Comparison of ENCODE assay signal across 8 cellular contexts in genomic region chr12:75329918-75330826, GRCh38. TPM values are rescaled to one million over a fixed set of nuclear protein-coding genes. Genes with fewer than 3 reads are reported as not detected.
DNase-seq lines count a peak whose midpoint lies in the region; ATAC-seq and TF ChIP-seq lines count a peak whose summit lies in the region.

Gene CAPS2 (minus strand): TSS chr12:75330324. CDS start chr12:75326498, 3,826 bp downstream.

- H3K4me1 Mint-ChIP-seq in dendritic cell treated with granulocyte-macrophage colony-stimulating factor and Interleukin-4, amounts not matched to agents 40 ng/mL and 50 ng/mL, for 4 days (ENCODE audit: low read depth): peaks cover 15% of the 10 kb centered on the region

- H3K27ac Mint-ChIP-seq in dendritic cell treated with granulocyte-macrophage colony-stimulating factor and Interleukin-4, amounts not matched to agents 40 ng/mL and 50 ng/mL, for 4 days: peak within 1 kb of the TSS; percentile 77

- peak; percentile 78 for DNase-seq in Ammon's horn (ENCODE audit: low spot score)
- DNase-seq in NCI-H345 (lab: John Stamatoyannopoulos, UW): peak; percentile 81
- peak; percentile 42 to 45 for DNase-seq in activated CD4-positive, alpha-beta T cell treated with anti-CD3 and anti-CD28 coated beads for 4 hours
- DNase-seq in left lung: peak; percentile 82 to 94
- peak; percentile 67 to 73 for DNase-seq in stimulated activated CD4-positive, alpha-beta T cell treated with anti-CD3 and anti-CD28 coated beads, Interleukin-2, amount 100 ng/mL, for 24 hours

- H3K4me3 Mint-ChIP-seq in dendritic cell treated with granulocyte-macrophage colony-stimulating factor and Interleukin-4, amounts not matched to agents 40 ng/mL and 50 ng/mL, for 4 days: peak within 1 kb of the TSS; percentile 93

- TF ChIP-seq CTCF in left lung (IDR thresholded peaks at IDR 0.05): no peak

- no peaks in the 10 kb centered on the region for H3K36me3 Mint-ChIP-seq in dendritic cell treated with granulocyte-macrophage colony-stimulating factor and Interleukin-4, amounts not matched to agents 40 ng/mL and 50 ng/mL, for 4 days (ENCODE audit: low read depth)

- ATAC-seq in GM19025 (IDR thresholded peaks at IDR 0.05; ENCODE audit: low read depth, unreplicated experiment) (peak; percentile 91), HG03196 (IDR thresholded peaks at IDR 0.05; ENCODE audit: unreplicated experiment) (peak; percentile 87), left lung (peak; percentile 98)

- H3K27ac ChIP-seq in left lung: peak within 1 kb of the TSS in 1 of 2 donors; percentile 20

- peaks cover 2 to 25% of the 10 kb centered on the region in 2 donors for H3K4me1 ChIP-seq in left lung

- H3K27me3 ChIP-seq in left lung: no peaks in the 10 kb centered on the region

- no peaks in the 10 kb centered on the region for H3K36me3 ChIP-seq in left lung

- H3K9me3 Mint-ChIP-seq in dendritic cell treated with granulocyte-macrophage colony-stimulating factor and Interleukin-4, amounts not matched to agents 40 ng/mL and 50 ng/mL, for 4 days: no peaks in the 10 kb centered on the region

- intact Hi-C loops in dendritic cell treated with granulocyte-macrophage colony-stimulating factor and Interleukin-4, amounts not matched to agents 40 ng/mL and 50 ng/mL, for 4 days (cut with micrococcal nuclease): loop anchor here (5.0 to 10.0 kb wide), 2 partner anchors 62 to 705 kb away; partner anchors contain the start of genes GLIPR1L2 and PHLDA1
- intact Hi-C loops in left lung (cut with DNase I): loop anchor here in 1 of 2 donors (10.0 kb wide), 1 partner anchor 165 kb away; no protein-coding TSS in a partner anchor

- peak within 1 kb of the TSS; percentile 43 to 46 for H3K4me3 ChIP-seq in left lung

- no peaks in the 10 kb centered on the region for H3K9me3 ChIP-seq in left lung

- peaks cover 5% of the 10 kb centered on the region for H3K27me3 Mint-ChIP-seq in dendritic cell treated with granulocyte-macrophage colony-stimulating factor and Interleukin-4, amounts not matched to agents 40 ng/mL and 50 ng/mL, for 4 days

RNA-seq across cellular contexts. Expression of gene CAPS2, which starts in this region (rescaled TPM):
- 1 to 10 TPM; 7.2 to 9.8 TPM for total RNA-seq in left lung
